In the genomic region with DNA sequence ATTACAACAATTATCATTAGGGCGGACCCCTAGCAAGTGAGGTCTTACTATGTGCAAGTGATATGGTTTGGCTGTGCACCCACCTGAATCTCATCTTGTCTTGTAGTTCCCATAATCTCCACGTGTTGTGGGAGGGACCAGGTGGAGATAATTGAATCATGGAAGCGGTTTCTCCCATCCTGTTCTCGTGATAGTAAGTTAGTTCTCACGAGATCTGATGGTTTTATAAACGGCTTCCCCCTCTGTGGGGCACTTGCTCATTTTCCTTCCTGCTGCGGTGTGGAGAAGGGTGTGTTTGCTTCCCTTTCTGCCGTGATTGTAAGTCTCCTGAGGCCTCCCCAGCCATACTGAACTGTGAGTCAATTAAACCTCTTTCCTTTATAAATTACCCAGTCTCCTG, we compare ENCODE assay signal across 19 cellular contexts.
A peak's percentile ranks its signal among the peaks of the same experiment; 100 is the strongest.
DNase-seq lines count a peak whose midpoint lies in the region; TF ChIP-seq lines count a peak whose summit lies in the region.
"Had no signal": no experiment of that assay in that cellular context is flagged by ENCODE, and none has a peak within 500 bp of the region (broad histone marks: within the 10 kb centered on the region; RNA-seq: fewer than 3 reads in every experiment).

No MANE protein-coding gene starts in this region.

- H3K27me3 Mint-ChIP-seq in progenitor cell of endocrine pancreas: no peaks in the 10 kb centered on the region
- H3K27me3 Mint-ChIP-seq: B cell had no signal

- peak; percentile 17 for DNase-seq in CMK (ENCODE audit: low read depth)
- DNase-seq in HT1080 (ENCODE audit: low read depth): peak; percentile 14
- peak; percentile 25 for DNase-seq in NB4 (ENCODE audit: low read depth)
- no peak for DNase-seq in progenitor cell of endocrine pancreas (ENCODE audit: low spot score, unreplicated experiment)
- no peak for DNase-seq in iPS-NIHi11 (ENCODE audit: low spot score)
- no peak for DNase-seq in MV-4-11 (lab: John Stamatoyannopoulos, UW)
- no peak for DNase-seq in germinal center (ENCODE audit: low spot score)
- DNase-seq: CD4-positive, CD25-positive, alpha-beta regulatory T cell; CD8-positive, alpha-beta T cell; DMS 273 treated with DMSO at 0.1 percent for 48 hours; DMS79; EL; GDM1; GOT3; HFFc6 had no signal

- no peaks in the 10 kb centered on the region for H3K36me3 Mint-ChIP-seq in progenitor cell of endocrine pancreas (ENCODE audit: insufficient read depth)
- H3K36me3 Mint-ChIP-seq: CD4-positive, CD25-positive, alpha-beta regulatory T cell; CD8-positive, alpha-beta T cell had no signal

- no peak overlapping the region for H3K4me3 Mint-ChIP-seq in progenitor cell of endocrine pancreas (ENCODE audit: low read depth)
- H3K4me3 Mint-ChIP-seq: B cell; CD4-positive, CD25-positive, alpha-beta regulatory T cell; CD8-positive, alpha-beta T cell; HFFc6 had no signal

- H3K4me1 Mint-ChIP-seq in progenitor cell of endocrine pancreas (ENCODE audit: low read depth): peaks cover 8% of the 10 kb centered on the region
- H3K4me1 Mint-ChIP-seq: B cell; CD4-positive, CD25-positive, alpha-beta regulatory T cell had no signal

- no peak for TF ChIP-seq POLR2A in NB4 (IDR thresholded peaks at IDR 0.05; ENCODE audit: extremely low read depth, insufficient read length)

- no peak for TF ChIP-seq CTCF in NB4 (IDR thresholded peaks at IDR 0.05; ENCODE audit: low read depth, low read length)
- no peak for TF ChIP-seq CTCF in progenitor cell of endocrine pancreas (IDR thresholded peaks at IDR 0.05; ENCODE audit: unreplicated experiment)

- peak overlapping the region; percentile 13 for H3K27ac Mint-ChIP-seq in progenitor cell of endocrine pancreas
- H3K27ac Mint-ChIP-seq: B cell; CD4-positive, CD25-positive, alpha-beta regulatory T cell; CD8-positive, alpha-beta T cell; HFFc6 had no signal

- peaks cover 9% of the 10 kb centered on the region for H3K9me3 Mint-ChIP-seq in progenitor cell of endocrine pancreas (ENCODE audit: low read depth)

- no peak overlapping the region for H3K4me3 ChIP-seq in NB4 (ENCODE audit: low read depth, low read length)
- H3K4me3 ChIP-seq: BLaER1, GM12878, HAP-1 had no signal

Comparison
In these comparisons a context has a peak if more than half of its experiments do, and no peak if none do; other contexts are left out.
1. DNase-seq: peak in CMK (single experiment), HT1080 (single experiment) and NB4 (single experiment); none in progenitor cell of endocrine pancreas (single experiment), iPS-NIHi11 (single experiment), MV-4-11 (single experiment) and germinal center (single experiment).